ENCODE assay signal across 8 cellular contexts in the genomic region with DNA sequence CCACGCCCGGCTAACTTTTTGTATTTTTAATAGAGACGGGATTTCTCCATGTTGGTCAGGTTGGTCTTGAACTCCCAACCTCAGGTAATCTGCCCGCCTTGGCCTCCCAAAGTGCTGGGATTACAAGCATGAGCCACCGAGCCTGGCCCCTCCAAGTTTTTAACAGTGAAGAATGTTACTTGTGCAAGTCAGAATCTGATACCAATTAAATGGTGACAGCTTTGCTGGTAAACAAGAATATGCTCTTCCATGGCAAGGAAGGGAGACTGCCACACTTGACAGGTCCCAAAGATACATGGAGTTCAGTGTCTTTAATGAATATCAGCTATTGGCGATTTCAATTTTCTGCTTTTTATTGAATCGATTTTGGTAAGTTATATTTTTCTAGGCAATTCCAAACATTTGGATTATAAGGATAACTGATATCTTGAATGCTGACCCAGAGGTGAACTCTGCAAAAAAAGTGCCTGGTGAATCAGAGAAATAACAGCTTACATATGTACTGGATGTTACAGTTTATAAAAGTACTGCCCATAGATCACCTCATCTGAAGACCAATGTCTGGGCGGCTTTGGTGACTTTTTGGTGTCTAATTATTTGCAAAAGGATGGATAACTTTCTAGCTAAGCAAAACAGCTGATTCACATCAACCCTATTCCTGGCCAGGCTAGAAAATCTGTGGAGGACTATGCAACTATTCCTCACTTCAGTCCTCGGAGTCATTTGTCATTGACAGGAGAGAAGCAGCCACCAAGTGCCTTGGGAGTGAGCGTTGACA. TPM values are rescaled to one million over a fixed set of nuclear protein-coding genes. Genes with fewer than 3 reads are reported as not detected.
A peak's percentile ranks its signal among the peaks of the same experiment; 100 is the strongest.
DNase-seq lines count a peak whose midpoint lies in the region; ATAC-seq and TF ChIP-seq lines count a peak whose summit lies in the region.

No MANE protein-coding gene starts in this region.

- no peaks in the 10 kb centered on the region for H3K27me3 Mint-ChIP-seq in progenitor cell of endocrine pancreas

- H3K36me3 ChIP-seq in esophagus (ENCODE audit: control insufficient read depth in 2 of 2, insufficient read depth in 2 of 2, low read length in 1 of 2): no peaks in the 10 kb centered on the region

- no peaks in the 10 kb centered on the region for H3K36me3 Mint-ChIP-seq in progenitor cell of endocrine pancreas (ENCODE audit: insufficient read depth)

- ATAC-seq in HG02571 (IDR thresholded peaks at IDR 0.05; ENCODE audit: unreplicated experiment): no peak
- ATAC-seq in GM18519 (IDR thresholded peaks at IDR 0.05; ENCODE audit: low FRiP score, unreplicated experiment): no peak

- no peaks in the 10 kb centered on the region for H3K9me3 Mint-ChIP-seq in progenitor cell of endocrine pancreas (ENCODE audit: low read depth)

- peak overlapping the region; percentile 85 to 87 for H3K27ac ChIP-seq in esophagus (ENCODE audit: low read depth in 2 of 2, low read length in 1 of 2)

- 71 to 73% methylated on average over 10 of the region's 10 CpGs for WGBS in esophagus, 2 donors

- H3K4me3 Mint-ChIP-seq in progenitor cell of endocrine pancreas (ENCODE audit: low read depth): peak overlapping the region; percentile 80

- peaks cover 0 to 2% of the 10 kb centered on the region in 2 donors for H3K4me1 ChIP-seq in esophagus (ENCODE audit: control insufficient read depth in 2 of 2, insufficient read depth in 2 of 2, low read length in 1 of 2)

- H3K27ac Mint-ChIP-seq in progenitor cell of endocrine pancreas: peak overlapping the region; percentile 96

- H3K9me3 ChIP-seq in esophagus (ENCODE audit: control insufficient read depth in 2 of 2, insufficient read depth in 1 of 2, low read depth in 1 of 2, low read length in 1 of 2): no peaks in the 10 kb centered on the region

- peak overlapping the region; percentile 63 to 65 for H3K4me3 ChIP-seq in esophagus (ENCODE audit: low read depth in 1 of 2, low read length in 2 of 2)

- peaks cover 18% of the 10 kb centered on the region for H3K4me1 Mint-ChIP-seq in progenitor cell of endocrine pancreas (ENCODE audit: low read depth)

- DNase-seq in EL: peak; percentile 18
- peak; percentile 19 for DNase-seq in RPMI7951 (ENCODE audit: low read depth)
- DNase-seq in progenitor cell of endocrine pancreas (ENCODE audit: low spot score, unreplicated experiment): no peak
- DNase-seq in NCI-H1048 (lab: John Stamatoyannopoulos, UW): no peak
- no peak for DNase-seq in GM19238 (ENCODE audit: insufficient read length, low spot score)

- H3K27me3 ChIP-seq in esophagus (ENCODE audit: control insufficient read depth in 1 of 2, insufficient read depth in 2 of 2, low read length in 2 of 2): no peaks in the 10 kb centered on the region

- TF ChIP-seq CTCF in progenitor cell of endocrine pancreas (IDR thresholded peaks at IDR 0.05; ENCODE audit: unreplicated experiment): no peak

RNA-seq across cellular contexts. Expression of gene PARP16, which starts 1.2 kb away (rescaled TPM):
- 7.7 and 8.2 TPM in 2 replicates for total RNA-seq in RPMI7951 (2014; rRNA removed; shearing (Covaris generic))
- 1 to 10 TPM; 4.5 to 5.6 TPM for polyA plus RNA-seq in esophagus
- total RNA-seq in progenitor cell of endocrine pancreas: 10.5 and 12.6 TPM in 2 replicates

RNA-seq across cellular contexts. Expression of gene RNU5A-1, which starts 10.4 kb away (rescaled TPM):
- not detected in 2 replicates for total RNA-seq in RPMI7951 (2014; rRNA removed; shearing (Covaris generic))
- polyA plus RNA-seq in esophagus: not detected
- not detected in 2 replicates for total RNA-seq in progenitor cell of endocrine pancreas

RNA-seq across cellular contexts. Expression of gene RNU5B-1, which starts 19.0 kb away (rescaled TPM):
- not detected in 2 replicates for total RNA-seq in RPMI7951 (2014; rRNA removed; shearing (Covaris generic))
- not detected for polyA plus RNA-seq in esophagus
- total RNA-seq in progenitor cell of endocrine pancreas: 41.3 and 48.7 TPM in 2 replicates

Comparison
In these comparisons a context has a peak if more than half of its experiments do, and no peak if none do; other contexts are left out.
1. DNase-seq: peak in EL (single experiment) and RPMI7951 (single experiment); none in progenitor cell of endocrine pancreas (single experiment), NCI-H1048 (single experiment) and GM19238 (single experiment).
2. RNA of gene RNU5B-1, which starts 19.0 kb away (total RNA-seq): 41.3 to 48.7 TPM in progenitor cell of endocrine pancreas; not detected in RPMI7951; every median in the first group is over 10 times any median in the second.